Comparison of ENCODE assay signal across 8 cellular contexts in genomic region chr3:99789322-99789721, GRCh38. TPM values are rescaled to one million over a fixed set of nuclear protein-coding genes. Genes with fewer than 3 reads are reported as not detected.
DNase-seq lines count a peak whose midpoint lies in the region; ATAC-seq, FAIRE-seq and TF ChIP-seq lines count a peak whose summit lies in the region.

No MANE protein-coding gene starts in this region.

- H3K27me3 ChIP-seq in K562 (ENCODE audit: control insufficient read depth in 2 of 2, insufficient read depth in 2 of 2, low read length in 2 of 2), result peaks cover 0 to 4% of the 10 kb centered on the region in 2 experiments; a peak in 1 of 5 replicates

- 0% methylated on average over 2 of the region's 2 CpGs for WGBS in K562 (ENCODE audit: insufficient coverage, low coverage, missing lambda C conversion rate)

- BruUV-seq in K562 (replicated peaks; lab: Mats Ljungman, UMichigan), result no TSS peak

- DNase-seq in DMS114 treated with DMSO at 0.1 percent for 48 hours (lab: John Stamatoyannopoulos, UW; ENCODE audit: unreplicated experiment) (peak; percentile 11), NCI-H2171 treated with DMSO at 0.1 percent for 48 hours (lab: John Stamatoyannopoulos, UW) (peak; percentile 42), K562 (ENCODE audit: extremely low read depth in 1 of 4, low spot score in 3 of 4) (peak in 3 of 4 experiments; percentile 8 to 36 (median 25)), iris pigment epithelial cell (ENCODE audit: low read depth) (peak; percentile 77), superior temporal gyrus (ENCODE audit: extremely low spot score) (peak; percentile 49), NCI-H2029 treated with DMSO at 0.1 percent for 48 hours (lab: John Stamatoyannopoulos, UW) (no peak)

- ATAC-seq in GM18909 (IDR thresholded peaks at IDR 0.05; ENCODE audit: poor library complexity, unreplicated experiment) (peak; percentile 96), HG03039 (IDR thresholded peaks at IDR 0.05; ENCODE audit: unreplicated experiment) (peak; percentile 95), K562 (peak; percentile 96)

- no peak overlapping the region for H3K4me3 ChIP-seq in K562

- TF ChIP-seq CTCF in K562 (IDR thresholded peaks at IDR 0.05 in 2 of 3, conservative IDR thresholded peaks at IDR 0.05 in 1 of 3; ENCODE audit: insufficient read depth in 2 of 3, low read depth in 1 of 3, low read length in 3 of 3), result peak; percentile 53 to 69 (median 62)

- no peaks in the 10 kb centered on the region for H3K9me1 ChIP-seq in K562 (ENCODE audit: control insufficient read depth, insufficient read depth, low read length)

- H3K36me3 ChIP-seq in K562 (ENCODE audit: control insufficient read depth, insufficient read depth, low read length), result no peaks in the 10 kb centered on the region

- H3K4me2 ChIP-seq in K562 (ENCODE audit: insufficient read depth, low read length), result no peak overlapping the region

- TF ChIP-seq EP300 in K562 (IDR thresholded peaks at IDR 0.05; ENCODE audit: low read length), result no peak

- no peak overlapping the region for H3K27ac ChIP-seq in K562 (ENCODE audit: extremely low read depth, low read depth, low read length)

- H4K20me1 ChIP-seq in K562 (replicated peaks; ENCODE audit: control insufficient read depth, insufficient read depth, low read length), result no peaks in the 10 kb centered on the region

- H3K4me1 ChIP-seq in K562 (replicated peaks in 1 of 2; ENCODE audit: control insufficient read depth in 2 of 2, insufficient read depth in 2 of 2, low read length in 2 of 2), result no peaks in the 10 kb centered on the region

- no peaks in the 10 kb centered on the region for H3K79me2 ChIP-seq in K562 (ENCODE audit: control insufficient read depth, insufficient read depth, low read length)

- TF ChIP-seq RAD21 in K562 (CRISPR knock-in tag; conservative IDR thresholded peaks at IDR 0.05 in 1 of 2, IDR thresholded peaks at IDR 0.05 in 1 of 2), result peak; percentile 80 to 84

- H3K9ac ChIP-seq in K562 (ENCODE audit: insufficient read depth in 1 of 2, low read depth in 2 of 2, low read length in 2 of 2), result no peak overlapping the region

- in situ Hi-C loops in K562 (cut with MboI), result no loop called here

- TF ChIP-seq POLR2A in K562 (conservative IDR thresholded peaks at IDR 0.05), result no peak

- no peak overlapping the region for H2AFZ ChIP-seq in K562 (ENCODE audit: low read depth, low read length)

- intact Hi-C loops in K562 (cut with micrococcal nuclease), result loop anchor here (1.0 to 10.0 kb wide), 2 partner anchors 144 to 285 kb away; no protein-coding TSS in a partner anchor

- POLR2A ChIA-PET in K562 (lab: Yijun Ruan, JAX), result interaction anchor here (1.0 to 1.5 kb wide), 2 partner anchors 12 to 28 kb away, joined by 3 to 4 read pairs; partner anchors contain the start of gene CMSS1

- FAIRE-seq in K562 (lab: Jason Lieb, UNC), result peak; percentile 87

- H3K9me3 ChIP-seq in K562 (replicated peaks; ENCODE audit: control insufficient read depth, insufficient read depth, low read depth, low read length), result no peaks in the 10 kb centered on the region

- CTCF ChIA-PET in K562 (lab: Yijun Ruan, JAX; ENCODE audit: low intra/inter-chr PET ratio), result interaction anchor here (0.7 to 0.8 kb wide), 2 partner anchors 144 kb away, joined by 4 read pairs; no protein-coding TSS in a partner anchor

TF ChIP-seq in K562, 482 proteins besides CTCF, POLR2A, EP300 and RAD21:
- peak; percentile 46; the same call in 1 of the 2 replicates for TF ChIP-seq DEAF1 (CRISPR knock-in tag; IDR thresholded peaks at IDR 0.05)
- TF ChIP-seq ETV5 (CRISPR knock-in tag; IDR thresholded peaks at IDR 0.05; ENCODE audit: low read depth), result no peak
- TF ChIP-seq ZNF12 (CRISPR knock-in tag; IDR thresholded peaks at IDR 0.05), result no peak
- TF ChIP-seq KDM4B (IDR thresholded peaks at IDR 0.05; ENCODE audit: borderline replicate concordance in 2 of 2, low read depth in 1 of 2), result no peak
- no peak for TF ChIP-seq ZNF174 (CRISPR knock-in tag; IDR thresholded peaks at IDR 0.05)
- TF ChIP-seq ZNF79 (CRISPR knock-in tag; IDR thresholded peaks at IDR 0.05; ENCODE audit: low read depth), result no peak
- no peak for TF ChIP-seq CGGBP1 (CRISPR knock-in tag; IDR thresholded peaks at IDR 0.05)
- TF ChIP-seq SMARCE1 (IDR thresholded peaks at IDR 0.05), result no peak
TF ChIP-seq in K562: peak in this region for 1.

RNA-seq across cellular contexts. Expression of gene CMSS1, which starts 28.3 kb away (rescaled TPM):
- 6.1 and 22.5 TPM in 2 replicates for total RNA-seq in K562 (2011; cell fraction: chromatin; rRNA removed; ENCODE audit: low replicate concordance)
- total RNA-seq in K562 (2011; cell fraction: nucleolus; rRNA removed), result 5.5 and 6.3 TPM in 2 replicates
- 17.7 and 42.3 TPM in 2 replicates for total RNA-seq in K562 (2011; cell fraction: nucleoplasm; rRNA removed)
- total RNA-seq in K562 (2014; rRNA removed) (39.6 and 46.9 TPM in 2 replicates), K562 (2014; rRNA removed; fragmentation: Illumina TruSeq; extraction: Trizol) (85.3 and 86.3 TPM in 2 replicates), K562 (2015; rRNA removed; fragmentation: Illumina TruSeq; extraction: Trizol) (55.2 and 62.4 TPM in 2 replicates), K562 (2021) (75.7 and 78.7 TPM in 2 replicates)
- polyA plus RNA-seq in K562 (2011; rRNA removed) (40.2 and 56.1 TPM in 2 replicates), K562 (2014; fragmentation: Illumina TruSeq; extraction: Trizol) (58.4 and 72.3 TPM in 2 replicates), K562 (2014; fragmentation: Nextera tagmentation; extraction: Ambion mirVana) (100 to 1,000 TPM in 1 of 2 experiments, 10 to 100 TPM in 1; 73.0 to 109 TPM), K562 (2014; rRNA removed) (50.6 and 63.8 TPM in 2 replicates)
- polyA plus RNA-seq in K562 (2011; cell fraction: cytosol; rRNA removed), result 9.6 and 11.7 TPM in 2 replicates
- polyA plus RNA-seq in K562 (2011; cell fraction: nucleus; rRNA removed), result 9.8 and 11.2 TPM in 2 replicates
- 52.3 and 62.0 TPM in 2 replicates for polyA plus RNA-seq in K562 (2012)
- 21.4 and 25.6 TPM in 2 replicates for polyA minus RNA-seq in K562 (2011; rRNA and poly(A)+ RNA removed)
- polyA minus RNA-seq in K562 (2011; cell fraction: cytosol; rRNA and poly(A)+ RNA removed), result 23.0 and 36.2 TPM in 2 replicates
- 11.2 and 12.4 TPM in 2 replicates for polyA minus RNA-seq in K562 (2011; cell fraction: nucleus; rRNA and poly(A)+ RNA removed)
